ENCODE assay signal across 1 cellular context in genomic region chr10:32266979-32267378, GRCh38.
A peak's percentile ranks its signal among the peaks of the same experiment; 100 is the strongest.
TF ChIP-seq lines count a peak whose summit lies in the region.

No MANE protein-coding gene starts in this region.

TF ChIP-seq in WTC11, 78 proteins besides CTCF, POLR2A, EP300 and RAD21:
- TF ChIP-seq ZNF263 (CRISPR knock-in tag; IDR thresholded peaks at IDR 0.05; ENCODE audit: low read depth) (no peak), PRRX2 (CRISPR knock-in tag; IDR thresholded peaks at IDR 0.05) (0 out of 2 replicates have a peak, but pooled peaks have one; percentile 1)
